1 cellular context compared by ENCODE assay signal in genomic region chr2:63425606-63426005, GRCh38.
TF ChIP-seq lines count a peak whose summit lies in the region.

No MANE protein-coding gene starts in this region.

TF ChIP-seq in IMR-90, 13 proteins besides CTCF, POLR2A, EP300 and RAD21 (continued from another document):
- TF ChIP-seq USF2 (IDR thresholded peaks at IDR 0.05; ENCODE audit: low read depth, low read length) (no peak), BHLHE40 (IDR thresholded peaks at IDR 0.05; ENCODE audit: low read depth, low read length) (no peak), CHD1 (IDR thresholded peaks at IDR 0.05; ENCODE audit: low read depth, low read length) (no peak)
